23 cellular contexts compared by ENCODE assay signal in genomic region chr12:52529846-52530245, GRCh38. TPM values are rescaled to one million over a fixed set of nuclear protein-coding genes. Genes with fewer than 3 reads are reported as not detected.
DNase-seq lines count a peak whose midpoint lies in the region; ATAC-seq and TF ChIP-seq lines count a peak whose summit lies in the region.
"Had no signal": no experiment of that assay in that cellular context is flagged by ENCODE, and none has a peak within 500 bp of the region (broad histone marks: within the 10 kb centered on the region; RNA-seq: fewer than 3 reads in every experiment).

No MANE protein-coding gene starts in this region.

- no peak for ATAC-seq in activated naive CD8-positive, alpha-beta T cell treated with anti-CD3 and anti-CD28 coated beads, Interleukin-2, amount 10 ng/mL, durations not matched to agents 7 days and 5 days (ENCODE audit: low read depth)
- no peak for ATAC-seq in activated naive CD8-positive, alpha-beta T cell treated with anti-CD3 and anti-CD28 coated beads, Interleukin-2, amount 50 U/mL, for 24 hours
- ATAC-seq in natural killer cell treated with Interleukin-12 subunit alpha and Interleukin-12 subunit beta and Interleukin-15 and Interleukin-18, amount 100 ng/mL, for 72 hours, result no peak
- ATAC-seq in natural killer cell, result no peak
- ATAC-seq: A549 had no signal

- POLR2A ChIA-PET in activated naive CD8-positive, alpha-beta T cell treated with anti-CD3 and anti-CD28 coated beads, Interleukin-2, amount 10 ng/mL, durations not matched to agents 7 days and 5 days (lab: Charles Lee), result no interaction called here

- H3K9me3 Mint-ChIP-seq in activated naive CD8-positive, alpha-beta T cell treated with anti-CD3 and anti-CD28 coated beads, Interleukin-2, amount 10 ng/mL, durations not matched to agents 7 days and 5 days, result no peaks in the 10 kb centered on the region
- no peaks in the 10 kb centered on the region for H3K9me3 Mint-ChIP-seq in activated naive CD8-positive, alpha-beta T cell treated with anti-CD3 and anti-CD28 coated beads, Interleukin-2, amount 50 U/mL, for 24 hours
- H3K9me3 Mint-ChIP-seq in natural killer cell treated with Interleukin-12 subunit alpha and Interleukin-12 subunit beta and Interleukin-15 and Interleukin-18, amount 100 ng/mL, for 72 hours, result no peaks in the 10 kb centered on the region
- H3K9me3 Mint-ChIP-seq in natural killer cell, result no peaks in the 10 kb centered on the region
- H3K9me3 Mint-ChIP-seq: CD4-positive, alpha-beta memory T cell; HFFc6 had no signal

- no peak for TF ChIP-seq CTCF in natural killer cell (IDR thresholded peaks at IDR 0.05)

- peaks cover 10% of the 10 kb centered on the region for H3K4me1 Mint-ChIP-seq in activated naive CD8-positive, alpha-beta T cell treated with anti-CD3 and anti-CD28 coated beads, Interleukin-2, amount 10 ng/mL, durations not matched to agents 7 days and 5 days
- no peaks in the 10 kb centered on the region for H3K4me1 Mint-ChIP-seq in activated naive CD8-positive, alpha-beta T cell treated with anti-CD3 and anti-CD28 coated beads, Interleukin-2, amount 50 U/mL, for 24 hours
- H3K4me1 Mint-ChIP-seq in natural killer cell treated with Interleukin-12 subunit alpha and Interleukin-12 subunit beta and Interleukin-15 and Interleukin-18, amount 100 ng/mL, for 72 hours (ENCODE audit: low read depth in 2 of 2), result peaks cover 12 to 42% of the 10 kb centered on the region in 2 donors
- peaks cover 39 to 48% of the 10 kb centered on the region in 2 donors for H3K4me1 Mint-ChIP-seq in natural killer cell
- H3K4me1 Mint-ChIP-seq: CD4-positive, alpha-beta memory T cell had no signal

- no peak overlapping the region for H3K4me3 Mint-ChIP-seq in activated naive CD8-positive, alpha-beta T cell treated with anti-CD3 and anti-CD28 coated beads, Interleukin-2, amount 10 ng/mL, durations not matched to agents 7 days and 5 days
- no peak overlapping the region for H3K4me3 Mint-ChIP-seq in activated naive CD8-positive, alpha-beta T cell treated with anti-CD3 and anti-CD28 coated beads, Interleukin-2, amount 50 U/mL, for 24 hours
- H3K4me3 Mint-ChIP-seq in natural killer cell treated with Interleukin-12 subunit alpha and Interleukin-12 subunit beta and Interleukin-15 and Interleukin-18, amount 100 ng/mL, for 72 hours, result no peak overlapping the region
- H3K4me3 Mint-ChIP-seq in natural killer cell, result no peak overlapping the region
- H3K4me3 Mint-ChIP-seq: CD4-positive, alpha-beta memory T cell; HFFc6 had no signal

- DNase-seq in activated naive CD8-positive, alpha-beta T cell treated with anti-CD3 and anti-CD28 coated beads, Interleukin-2, amount 10 ng/mL, durations not matched to agents 7 days and 5 days, result peak; percentile 11
- DNase-seq in activated naive CD8-positive, alpha-beta T cell treated with anti-CD3 and anti-CD28 coated beads, Interleukin-2, amount 50 U/mL, for 24 hours, result no peak
- peak; percentile 16 for DNase-seq in natural killer cell treated with Interleukin-12 subunit alpha and Interleukin-12 subunit beta and Interleukin-15 and Interleukin-18, amount 100 ng/mL, for 72 hours (ENCODE audit: low spot score)
- no peak for DNase-seq in natural killer cell
- peak; percentile 76 for DNase-seq in mesenteric fat pad (ENCODE audit: low spot score)
- peak; percentile 32 for DNase-seq in ureter (ENCODE audit: low spot score)
- DNase-seq in activated CD4-positive, alpha-beta T cell treated with anti-CD3 and anti-CD28 coated beads, Interleukin-2, amount 50 U/mL, for 1 hour, result no peak
- DNase-seq in NCI-H446 treated with DMSO at 0.1 percent for 48 hours (lab: John Stamatoyannopoulos, UW), result no peak
- DNase-seq: 8988T; ACHN; AML-193; BE2C; Calu3; CD4-positive, alpha-beta memory T cell; COR-L47; DMS53; DMS79 treated with DMSO at 0.1 percent for 48 hours; GF-D8; GOT3; HFFc6 had no signal

- H3K27ac Mint-ChIP-seq in activated naive CD8-positive, alpha-beta T cell treated with anti-CD3 and anti-CD28 coated beads, Interleukin-2, amount 10 ng/mL, durations not matched to agents 7 days and 5 days, result no peak overlapping the region
- H3K27ac Mint-ChIP-seq in activated naive CD8-positive, alpha-beta T cell treated with anti-CD3 and anti-CD28 coated beads, Interleukin-2, amount 50 U/mL, for 24 hours, result no peak overlapping the region
- H3K27ac Mint-ChIP-seq in natural killer cell treated with Interleukin-12 subunit alpha and Interleukin-12 subunit beta and Interleukin-15 and Interleukin-18, amount 100 ng/mL, for 72 hours, result no peak overlapping the region
- H3K27ac Mint-ChIP-seq in natural killer cell, result no peak overlapping the region
- H3K27ac Mint-ChIP-seq: CD4-positive, alpha-beta memory T cell; HFFc6 had no signal

- H3K27me3 Mint-ChIP-seq in activated naive CD8-positive, alpha-beta T cell treated with anti-CD3 and anti-CD28 coated beads, Interleukin-2, amount 10 ng/mL, durations not matched to agents 7 days and 5 days, result peaks cover 8% of the 10 kb centered on the region
- no peaks in the 10 kb centered on the region for H3K27me3 Mint-ChIP-seq in activated naive CD8-positive, alpha-beta T cell treated with anti-CD3 and anti-CD28 coated beads, Interleukin-2, amount 50 U/mL, for 24 hours
- H3K27me3 Mint-ChIP-seq in natural killer cell treated with Interleukin-12 subunit alpha and Interleukin-12 subunit beta and Interleukin-15 and Interleukin-18, amount 100 ng/mL, for 72 hours, result peaks cover 0 to 3% of the 10 kb centered on the region in 2 donors
- peaks cover 3 to 10% of the 10 kb centered on the region in 2 donors for H3K27me3 Mint-ChIP-seq in natural killer cell (ENCODE audit: low read depth in 2 of 2)

- intact Hi-C loops in natural killer cell (cut with micrococcal nuclease), result no loop called here

- H3K36me3 Mint-ChIP-seq in activated naive CD8-positive, alpha-beta T cell treated with anti-CD3 and anti-CD28 coated beads, Interleukin-2, amount 10 ng/mL, durations not matched to agents 7 days and 5 days, result no peaks in the 10 kb centered on the region
- no peaks in the 10 kb centered on the region for H3K36me3 Mint-ChIP-seq in activated naive CD8-positive, alpha-beta T cell treated with anti-CD3 and anti-CD28 coated beads, Interleukin-2, amount 50 U/mL, for 24 hours (ENCODE audit: low read depth)
- H3K36me3 Mint-ChIP-seq in natural killer cell treated with Interleukin-12 subunit alpha and Interleukin-12 subunit beta and Interleukin-15 and Interleukin-18, amount 100 ng/mL, for 72 hours, result no peaks in the 10 kb centered on the region
- no peaks in the 10 kb centered on the region for H3K36me3 Mint-ChIP-seq in natural killer cell
- H3K36me3 Mint-ChIP-seq: CD4-positive, alpha-beta memory T cell had no signal

RNA-seq across cellular contexts. Expression of gene KRT5, which starts 9.7 kb away (rescaled TPM):
- total RNA-seq in activated naive CD8-positive, alpha-beta T cell treated with anti-CD3 and anti-CD28 coated beads, Interleukin-2, amount 10 ng/mL, durations not matched to agents 7 days and 5 days, result not detected
- total RNA-seq in natural killer cell treated with Interleukin-12 subunit alpha and Interleukin-12 subunit beta and Interleukin-15 and Interleukin-18, amount 100 ng/mL, for 72 hours, result not detected
- total RNA-seq in natural killer cell (under 1 TPM in 2 of 3 donors, not detected in 1; 0.40 to 0.70 TPM), mesenteric fat pad (3.0 TPM), ureter (388 TPM)
- total RNA-seq: CD4-positive, alpha-beta memory T cell; Daoy; G401; HFFc6 had no signal

RNA-seq across cellular contexts. Expression of gene KRT71, which starts 23.1 kb away (rescaled TPM):
- total RNA-seq in activated naive CD8-positive, alpha-beta T cell treated with anti-CD3 and anti-CD28 coated beads, Interleukin-2, amount 10 ng/mL, durations not matched to agents 7 days and 5 days, result not detected
- not detected for total RNA-seq in natural killer cell treated with Interleukin-12 subunit alpha and Interleukin-12 subunit beta and Interleukin-15 and Interleukin-18, amount 100 ng/mL, for 72 hours
- total RNA-seq in natural killer cell (not detected), mesenteric fat pad (not detected), ureter (not detected)
- total RNA-seq: Calu3; CD4-positive, alpha-beta memory T cell; Daoy; G401; HFFc6 had no signal

RNA-seq across cellular contexts. Expression of gene KRT6A, which starts 36.8 kb away (rescaled TPM):
- total RNA-seq in activated naive CD8-positive, alpha-beta T cell treated with anti-CD3 and anti-CD28 coated beads, Interleukin-2, amount 10 ng/mL, durations not matched to agents 7 days and 5 days, result not detected
- not detected for total RNA-seq in natural killer cell treated with Interleukin-12 subunit alpha and Interleukin-12 subunit beta and Interleukin-15 and Interleukin-18, amount 100 ng/mL, for 72 hours
- total RNA-seq in natural killer cell (not detected), mesenteric fat pad (not detected), ureter (28.7 TPM)
- total RNA-seq: CD4-positive, alpha-beta memory T cell; Daoy; G401; HFFc6 had no signal

RNA-seq across cellular contexts. Expression of gene KRT74, which starts 43.8 kb away (rescaled TPM):
- not detected for total RNA-seq in activated naive CD8-positive, alpha-beta T cell treated with anti-CD3 and anti-CD28 coated beads, Interleukin-2, amount 10 ng/mL, durations not matched to agents 7 days and 5 days
- total RNA-seq in natural killer cell treated with Interleukin-12 subunit alpha and Interleukin-12 subunit beta and Interleukin-15 and Interleukin-18, amount 100 ng/mL, for 72 hours, result not detected
- total RNA-seq in natural killer cell (1 to 10 TPM in 1 of 3 donors, under 1 TPM in 2; 0.38 to 1.2 (median 0.38) TPM), mesenteric fat pad (not detected), ureter (0.26 TPM)
- total RNA-seq: Calu3; CD4-positive, alpha-beta memory T cell; Daoy; G401; HFFc6 had no signal

RNA-seq across cellular contexts. Expression of gene KRT6C, which starts 56.2 kb away (rescaled TPM):
- total RNA-seq in activated naive CD8-positive, alpha-beta T cell treated with anti-CD3 and anti-CD28 coated beads, Interleukin-2, amount 10 ng/mL, durations not matched to agents 7 days and 5 days, result not detected
- total RNA-seq in natural killer cell treated with Interleukin-12 subunit alpha and Interleukin-12 subunit beta and Interleukin-15 and Interleukin-18, amount 100 ng/mL, for 72 hours, result not detected
- total RNA-seq in natural killer cell, result not detected
- not detected for total RNA-seq in mesenteric fat pad
- total RNA-seq in ureter, result 0.39 TPM
- total RNA-seq: Calu3; CD4-positive, alpha-beta memory T cell; Daoy; G401; HFFc6 had no signal

Comparison
In these comparisons a context has a peak if more than half of its experiments do, and no peak if none do; other contexts are left out.
1. DNase-seq: peak in activated naive CD8-positive, alpha-beta T cell treated with anti-CD3 and anti-CD28 coated beads, Interleukin-2, amount 10 ng/mL, durations not matched to agents 7 days and 5 days (single experiment), natural killer cell treated with Interleukin-12 subunit alpha and Interleukin-12 subunit beta and Interleukin-15 and Interleukin-18, amount 100 ng/mL, for 72 hours (single experiment), mesenteric fat pad (single experiment) and ureter (single experiment); none in activated naive CD8-positive, alpha-beta T cell treated with anti-CD3 and anti-CD28 coated beads, Interleukin-2, amount 50 U/mL, for 24 hours (single experiment), natural killer cell (single experiment), activated CD4-positive, alpha-beta T cell treated with anti-CD3 and anti-CD28 coated beads, Interleukin-2, amount 50 U/mL, for 1 hour (single experiment) and NCI-H446 treated with DMSO at 0.1 percent for 48 hours (single experiment).
2. RNA of gene KRT5, which starts 9.7 kb away (total RNA-seq): 388 TPM in ureter (single experiment); 3.0 TPM in mesenteric fat pad (single experiment), 0.40 to 0.70 TPM in natural killer cell, not detected in activated naive CD8-positive, alpha-beta T cell treated with anti-CD3 and anti-CD28 coated beads, Interleukin-2, amount 10 ng/mL, durations not matched to agents 7 days and 5 days and not detected in natural killer cell treated with Interleukin-12 subunit alpha and Interleukin-12 subunit beta and Interleukin-15 and Interleukin-18, amount 100 ng/mL, for 72 hours; every median in the first group is over 10 times any median in the second.
3. RNA of gene KRT6A, which starts 36.8 kb away (total RNA-seq): 28.7 TPM in ureter (single experiment); not detected in activated naive CD8-positive, alpha-beta T cell treated with anti-CD3 and anti-CD28 coated beads, Interleukin-2, amount 10 ng/mL, durations not matched to agents 7 days and 5 days, not detected in natural killer cell treated with Interleukin-12 subunit alpha and Interleukin-12 subunit beta and Interleukin-15 and Interleukin-18, amount 100 ng/mL, for 72 hours, not detected in natural killer cell and not detected in mesenteric fat pad (single experiment); every median in the first group is over 10 times any median in the second.